In the genomic region with DNA sequence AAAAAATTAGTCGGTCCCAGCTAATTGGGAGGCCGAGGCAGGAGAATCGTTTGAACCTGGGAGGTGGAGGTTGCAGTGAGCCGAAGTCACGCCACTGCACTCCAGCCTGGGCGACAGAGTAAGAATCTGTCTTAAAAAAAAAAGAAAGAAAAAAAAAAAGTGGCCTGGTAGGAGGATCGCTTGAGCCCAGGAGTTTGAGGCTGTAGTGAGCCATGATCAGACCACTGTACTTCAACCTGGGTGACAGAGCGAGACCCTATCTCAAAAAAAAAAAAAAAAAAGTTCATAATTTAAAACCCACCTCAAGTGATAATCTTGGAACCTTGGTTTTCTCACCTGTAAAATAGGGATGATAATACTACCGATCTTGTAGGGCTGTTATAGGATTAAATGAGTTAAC, we compare ENCODE assay signal across 6 cellular contexts. TPM values are rescaled to one million over a fixed set of nuclear protein-coding genes. Genes with fewer than 3 reads are reported as not detected.
DNase-seq lines count a peak whose midpoint lies in the region; ATAC-seq and TF ChIP-seq lines count a peak whose summit lies in the region.
"Not testable (repeated sequence)": the region's sequence is repeated elsewhere in the genome, so short reads cannot be mapped to it uniquely, and the experiment has no call there.

No MANE protein-coding gene starts in this region.

- peaks cover 17% of the 10 kb centered on the region for H3K4me1 ChIP-seq in GM23338 (ENCODE audit: insufficient read depth)
- peaks cover 73% of the 10 kb centered on the region for H3K4me1 ChIP-seq in left ventricle myocardium inferior
- peaks cover 37 to 44% of the 10 kb centered on the region in 2 experiments for H3K4me1 ChIP-seq in neutrophil (ENCODE audit: control insufficient read depth in 1 of 2, insufficient read depth in 1 of 2, low read depth in 1 of 2, low read length in 1 of 2)
- H3K4me1 ChIP-seq in thyroid gland: peaks cover 35 to 37% of the 10 kb centered on the region in 2 donors

- H3K4me1 Mint-ChIP-seq in GM23338 (peaks cover 23% of the 10 kb centered on the region), WTC11 (peaks cover 24% of the 10 kb centered on the region), brain (peaks cover 40% of the 10 kb centered on the region)

- not testable (repeated sequence) for TF ChIP-seq POLR2A in thyroid gland (IDR thresholded peaks at IDR 0.05)

- DNase-seq in GM23338 (ENCODE audit: low spot score); WTC11 (ENCODE audit: low spot score); left ventricle myocardium inferior; thyroid gland: not testable (repeated sequence)

- not testable (repeated sequence) for H3K27me3 ChIP-seq in GM23338 (ENCODE audit: insufficient read depth); left ventricle myocardium inferior (ENCODE audit: low read depth); neutrophil; thyroid gland

- H3K4me2 ChIP-seq in GM23338: peak overlapping the region; percentile 95

- POLR2A ChIA-PET in WTC11 (lab: Charles Lee): interaction anchor here (1.8 kb wide), 1 partner anchor 21 kb away, joined by 17 read pairs; no protein-coding TSS in a partner anchor

- H3K27me3 Mint-ChIP-seq in GM23338 (ENCODE audit: insufficient read depth, low read depth, poor library complexity): peaks cover 10% of the 10 kb centered on the region
- not testable (repeated sequence) for H3K27me3 Mint-ChIP-seq in WTC11 (ENCODE audit: low read depth); brain

- intact Hi-C loops in left ventricle myocardium inferior (cut with micrococcal nuclease); thyroid gland (cut with DNase I): not testable (repeated sequence)

- H3K4me3 ChIP-seq in GM23338 (peak overlapping the region; percentile 87; the same call in 1 of the 2 replicates), left ventricle myocardium inferior (peak overlapping the region; percentile 72), thyroid gland (replicated peaks in 1 of 3) (peak overlapping the region in 1 of 3 donors; percentile 12)
- H3K4me3 ChIP-seq in neutrophil (ENCODE audit: low read depth in 1 of 2, low read length in 1 of 2): not testable (repeated sequence)

- not testable (repeated sequence) for H2AFZ ChIP-seq in GM23338

- peak overlapping the region; percentile 73; the same call in 2 of the 3 replicates for H3K4me3 Mint-ChIP-seq in GM23338
- H3K4me3 Mint-ChIP-seq in WTC11: peak overlapping the region; percentile 69
- H3K4me3 Mint-ChIP-seq in brain: peak overlapping the region; percentile 19 to 89 (median 79)

- not testable (repeated sequence) for H3K36me3 ChIP-seq in GM23338 (ENCODE audit: insufficient read depth); thyroid gland
- H3K36me3 ChIP-seq in left ventricle myocardium inferior: peaks cover 13% of the 10 kb centered on the region
- H3K36me3 ChIP-seq in neutrophil: peaks cover 10% of the 10 kb centered on the region

- CTCF ChIA-PET in WTC11 (lab: Charles Lee): interaction anchor here (1.3 to 2.8 kb wide), 10 partner anchors 12 to 181 kb away, joined by 3 to 55 read pairs (median 16); partner anchors contain the start of genes BLVRB and SERTAD3

- H3F3A ChIP-seq in GM23338 (replicated peaks; ENCODE audit: low read depth): not testable (repeated sequence)

- H3K27ac Mint-ChIP-seq in GM23338: not testable (repeated sequence)
- H3K27ac Mint-ChIP-seq in WTC11 (peak overlapping the region; percentile 63; the same call in 1 of the 2 replicates), brain (peak overlapping the region in 4 of 5 experiments; percentile 15 to 95 (median 80))

- H3K9me3 Mint-ChIP-seq in GM23338, WTC11, brain: not testable (repeated sequence)

- not testable (repeated sequence) for H3K9me3 ChIP-seq in left ventricle myocardium inferior (replicated peaks); neutrophil; thyroid gland

- H4K20me1 ChIP-seq in GM23338 (replicated peaks; ENCODE audit: insufficient read depth): not testable (repeated sequence)

- ATAC-seq in GM23338, WTC11: not testable (repeated sequence)

- H3K79me2 ChIP-seq in GM23338 (replicated peaks; ENCODE audit: insufficient read depth): not testable (repeated sequence)

- H3K36me3 Mint-ChIP-seq in GM23338 (ENCODE audit: low read depth): peaks cover 12% of the 10 kb centered on the region
- not testable (repeated sequence) for H3K36me3 Mint-ChIP-seq in WTC11, brain

- 61 to 66% methylated on average over 9 of the region's 9 CpGs for WGBS in thyroid gland, 2 donors

- not testable (repeated sequence) for H3K9me2 ChIP-seq in GM23338 (ENCODE audit: insufficient read depth)

- H3K27ac ChIP-seq in GM23338 (ENCODE audit: low read depth): peak overlapping the region; percentile 98
- peak overlapping the region; percentile 99 for H3K27ac ChIP-seq in left ventricle myocardium inferior (replicated peaks)
- H3K27ac ChIP-seq in neutrophil: peak overlapping the region; percentile 92
- peak overlapping the region; percentile 99 to 100 (median 99) for H3K27ac ChIP-seq in thyroid gland

- TF ChIP-seq CTCF in GM23338 (conservative IDR thresholded peaks at IDR 0.05; ENCODE audit: low read depth in 2 of 2); WTC11 (IDR thresholded peaks at IDR 0.05); brain (conservative IDR thresholded peaks at IDR 0.05); left ventricle myocardium inferior (IDR thresholded peaks at IDR 0.05; ENCODE audit: borderline replicate concordance); neutrophil (IDR thresholded peaks at IDR 0.05); thyroid gland (IDR thresholded peaks at IDR 0.05): not testable (repeated sequence)

RNA-seq across cellular contexts. Expression of gene SERTAD1, which starts 3.8 kb away (rescaled TPM):
- 5.1 and 9.1 TPM in 2 replicates for total RNA-seq in GM23338 (2014; rRNA removed; shearing (Covaris generic))
- polyA plus RNA-seq in GM23338 (2016; fragmentation: Nextera tagmentation; extraction: Ambion mirVana) (4.6 and 5.0 TPM in 2 replicates), brain (ENCODE audit: insufficient read depth, low read depth, low replicate concordance) (4.6 TPM)
- total RNA-seq in WTC11 (2021) (6.8 to 8.6 TPM (median 7.4 TPM) in 3 replicates), left ventricle myocardium inferior (9.2 TPM), thyroid gland (10 to 100 TPM; 12.6 to 19.9 (median 15.1) TPM)

RNA-seq across cellular contexts. Expression of gene PRX, which starts 8.8 kb away (rescaled TPM):
- 4.2 and 4.3 TPM in 2 replicates for total RNA-seq in GM23338 (2014; rRNA removed; shearing (Covaris generic))
- polyA plus RNA-seq in GM23338 (2016; fragmentation: Nextera tagmentation; extraction: Ambion mirVana) (4.1 and 4.2 TPM in 2 replicates), brain (ENCODE audit: insufficient read depth, low read depth, low replicate concordance) (2.6 TPM)
- total RNA-seq in WTC11 (2021) (8.2 to 8.4 TPM (median 8.3 TPM) in 3 replicates), left ventricle myocardium inferior (3.3 TPM), thyroid gland (10 to 100 TPM in 2 of 4 donors, 1 to 10 TPM in 2; 7.3 to 27.5 (median 10.3) TPM)

RNA-seq across cellular contexts. Expression of gene SERTAD3, which starts 22.1 kb away (rescaled TPM):
- total RNA-seq in GM23338 (2014; rRNA removed; shearing (Covaris generic)): 15.4 and 21.3 TPM in 2 replicates
- 24.1 and 27.9 TPM in 2 replicates for polyA plus RNA-seq in GM23338 (2016; fragmentation: Nextera tagmentation; extraction: Ambion mirVana)
- 31.9 to 34.6 TPM (median 33.6 TPM) in 3 replicates for total RNA-seq in WTC11 (2021)
- polyA plus RNA-seq in brain (ENCODE audit: insufficient read depth, low read depth, low replicate concordance): 10.5 TPM
- total RNA-seq in left ventricle myocardium inferior: 16.2 TPM
- total RNA-seq in thyroid gland: 10 to 100 TPM; 15.6 to 25.2 (median 20.4) TPM

RNA-seq across cellular contexts. Expression of gene HIPK4, which starts 32.0 kb away (rescaled TPM):
- total RNA-seq in GM23338 (2014; rRNA removed; shearing (Covaris generic)): 0.52 TPM in 1 of 2 replicates, not detected in the other
- 0.21 and 0.37 TPM in 2 replicates for polyA plus RNA-seq in GM23338 (2016; fragmentation: Nextera tagmentation; extraction: Ambion mirVana)
- total RNA-seq in WTC11 (2021): 0.21 to 0.31 TPM (median 0.25 TPM) in 3 replicates
- not detected for polyA plus RNA-seq in brain (ENCODE audit: insufficient read depth, low read depth, low replicate concordance)
- total RNA-seq in left ventricle myocardium inferior: not detected
- under 1 TPM in 2 of 4 donors, not detected in 2; 0.22 to 0.27 TPM for total RNA-seq in thyroid gland

RNA-seq across cellular contexts. Expression of gene BLVRB, which starts 43.6 kb away (rescaled TPM):
- total RNA-seq in GM23338 (2014; rRNA removed; shearing (Covaris generic)): 51.7 and 53.7 TPM in 2 replicates
- polyA plus RNA-seq in GM23338 (2016; fragmentation: Nextera tagmentation; extraction: Ambion mirVana): 43.7 and 45.6 TPM in 2 replicates
- 35.1 to 38.5 TPM (median 37.1 TPM) in 3 replicates for total RNA-seq in WTC11 (2021)
- polyA plus RNA-seq in brain (ENCODE audit: insufficient read depth, low read depth, low replicate concordance): 24.4 TPM
- total RNA-seq in left ventricle myocardium inferior: 91.3 TPM
- 100 to 1,000 TPM; 111 to 238 (median 205) TPM for total RNA-seq in thyroid gland
